In genomic region chr11:47409440-47410403, GRCh38 we compare ENCODE assay signal across 1 cellular context.
TF ChIP-seq lines count a peak whose summit lies in the region.

No MANE protein-coding gene starts in this region.

TF ChIP-seq in GM23338, 12 proteins besides CTCF, POLR2A, EP300 and RAD21 (continued from another document):
- no peak for TF ChIP-seq ZNF462 (CRISPR knock-in tag; IDR thresholded peaks at IDR 0.05)
- no peak for TF ChIP-seq REST (IDR thresholded peaks at IDR 0.05; ENCODE audit: unreplicated experiment)
- no peak for TF ChIP-seq EZH2phosphoT487 (IDR thresholded peaks at IDR 0.05; ENCODE audit: unreplicated experiment)
